Comparison of ENCODE assay signal across 13 cellular contexts in genomic region chr20:33991498-33991897, GRCh38. TPM values are rescaled to one million over a fixed set of nuclear protein-coding genes. Genes with fewer than 3 reads are reported as not detected.
DNase-seq lines count a peak whose midpoint lies in the region; ATAC-seq and TF ChIP-seq lines count a peak whose summit lies in the region.
"Had no signal": no experiment of that assay in that cellular context is flagged by ENCODE, and none has a peak within 500 bp of the region (broad histone marks: within the 10 kb centered on the region; RNA-seq: fewer than 3 reads in every experiment).

No MANE protein-coding gene starts in this region.

- no peaks in the 10 kb centered on the region for H3K27me3 ChIP-seq in iPS-15b (ENCODE audit: control insufficient read depth, insufficient read depth, low read length)
- H3K27me3 ChIP-seq: body of pancreas had no signal

- H3K36me3 ChIP-seq in iPS-15b (ENCODE audit: control insufficient read depth, insufficient read depth, low read length) = no peaks in the 10 kb centered on the region

- peak overlapping the region; percentile 91 for H3K4me3 Mint-ChIP-seq in stimulated activated naive CD8-positive, alpha-beta T cell treated with anti-CD3 and anti-CD28 coated beads, Interleukin-15, Interleukin-2, amounts not matched to agents 100 ng/mL and 50 ng/mL, for 24 hours
- peak overlapping the region; percentile 72 for H3K4me3 Mint-ChIP-seq in T-helper 17 cell

- H3K9me3 Mint-ChIP-seq in stimulated activated naive CD8-positive, alpha-beta T cell treated with anti-CD3 and anti-CD28 coated beads, Interleukin-15, Interleukin-2, amounts not matched to agents 100 ng/mL and 50 ng/mL, for 24 hours = no peaks in the 10 kb centered on the region

- H3K36me3 Mint-ChIP-seq in stimulated activated naive CD8-positive, alpha-beta T cell treated with anti-CD3 and anti-CD28 coated beads, Interleukin-15, Interleukin-2, amounts not matched to agents 100 ng/mL and 50 ng/mL, for 24 hours (ENCODE audit: low read depth) = peaks cover 14% of the 10 kb centered on the region
- no peaks in the 10 kb centered on the region for H3K36me3 Mint-ChIP-seq in T-helper 17 cell (ENCODE audit: low read depth)

- H3K9me3 ChIP-seq in T-helper 17 cell (ENCODE audit: control insufficient read depth, low read length, poor library complexity, severe bottlenecking) (no peaks in the 10 kb centered on the region), iPS-15b (ENCODE audit: control insufficient read depth, insufficient read depth, low read length) (no peaks in the 10 kb centered on the region)
- H3K9me3 ChIP-seq: body of pancreas had no signal

- H3K4me3 ChIP-seq in iPS-15b (ENCODE audit: low read depth, low read length) = peak overlapping the region; percentile 90

- no peaks in the 10 kb centered on the region for H3K27me3 Mint-ChIP-seq in stimulated activated naive CD8-positive, alpha-beta T cell treated with anti-CD3 and anti-CD28 coated beads, Interleukin-15, Interleukin-2, amounts not matched to agents 100 ng/mL and 50 ng/mL, for 24 hours
- H3K27me3 Mint-ChIP-seq in T-helper 17 cell = no peaks in the 10 kb centered on the region

- H3K4me1 ChIP-seq in iPS-15b (ENCODE audit: control insufficient read depth, insufficient read depth, low read length) = peaks cover 16% of the 10 kb centered on the region

- ATAC-seq in stimulated activated naive CD8-positive, alpha-beta T cell treated with anti-CD3 and anti-CD28 coated beads, Interleukin-15, Interleukin-2, amounts not matched to agents 100 U/mL and 50 U/mL, for 24 hours = no peak
- no peak for ATAC-seq in T-helper 17 cell
- no peak for ATAC-seq in HG03135 (IDR thresholded peaks at IDR 0.05; ENCODE audit: unreplicated experiment)
- ATAC-seq in HG03280 (IDR thresholded peaks at IDR 0.05; ENCODE audit: unreplicated experiment) = no peak
- ATAC-seq: body of pancreas, left lobe of liver had no signal

- TF ChIP-seq CTCF in GM10266 (IDR thresholded peaks at IDR 0.05; ENCODE audit: control insufficient read depth, insufficient read depth, low read depth, missing control alignments) = no peak

- no peak overlapping the region for H3K9ac ChIP-seq in iPS-15b (ENCODE audit: low read depth, low read length)

- peak overlapping the region; percentile 36 for H3K27ac Mint-ChIP-seq in stimulated activated naive CD8-positive, alpha-beta T cell treated with anti-CD3 and anti-CD28 coated beads, Interleukin-15, Interleukin-2, amounts not matched to agents 100 ng/mL and 50 ng/mL, for 24 hours
- no peak overlapping the region for H3K27ac Mint-ChIP-seq in T-helper 17 cell

- DNase-seq in stimulated activated naive CD8-positive, alpha-beta T cell treated with anti-CD3 and anti-CD28 coated beads, Interleukin-15, Interleukin-2, amounts not matched to agents 100 U/mL and 50 U/mL, for 24 hours = no peak
- no peak for DNase-seq in T-helper 17 cell
- no peak for DNase-seq in hippocampal formation (lab: John Stamatoyannopoulos, UW)
- no peak for DNase-seq in GM10266 (ENCODE audit: extremely low spot score)
- DNase-seq: activated CD4-positive, alpha-beta T cell treated with anti-CD3 and anti-CD28 coated beads for 1 hour; body of pancreas; NCI-H2171; Right ventricle myocardium superior had no signal

- peaks cover 45% of the 10 kb centered on the region for H3K4me1 Mint-ChIP-seq in stimulated activated naive CD8-positive, alpha-beta T cell treated with anti-CD3 and anti-CD28 coated beads, Interleukin-15, Interleukin-2, amounts not matched to agents 100 ng/mL and 50 ng/mL, for 24 hours (ENCODE audit: low read depth)
- H3K4me1 Mint-ChIP-seq in T-helper 17 cell = peaks cover 27% of the 10 kb centered on the region

RNA-seq across cellular contexts. Expression of gene RALY, which starts 2.2 kb away (rescaled TPM):
- 100 to 1,000 TPM; 120 to 137 TPM for total RNA-seq in T-helper 17 cell
